22 cellular contexts compared by ENCODE assay signal in genomic region chr7:105480931-105481330, GRCh38. TPM values are rescaled to one million over a fixed set of nuclear protein-coding genes. Genes with fewer than 3 reads are reported as not detected.
DNase-seq lines count a peak whose midpoint lies in the region; ATAC-seq and TF ChIP-seq lines count a peak whose summit lies in the region.
"Had no signal": no experiment of that assay in that cellular context is flagged by ENCODE, and none has a peak within 500 bp of the region (broad histone marks: within the 10 kb centered on the region; RNA-seq: fewer than 3 reads in every experiment).

No MANE protein-coding gene starts in this region.

- H3K9me2 ChIP-seq in GM23248 (ENCODE audit: insufficient read depth), result no peaks in the 10 kb centered on the region

- H3K9ac ChIP-seq in GM23248, result no peak overlapping the region
- H3K9ac ChIP-seq: BLaER1, KMS-11 had no signal

- no peaks in the 10 kb centered on the region for H3K4me1 ChIP-seq in GM23248 (ENCODE audit: insufficient read depth)
- H3K4me1 ChIP-seq: BLaER1 had no signal

- H3K27ac ChIP-seq in GM23248, result no peak overlapping the region
- H3K27ac ChIP-seq: BLaER1, KMS-11, PC-9 had no signal

- H3K9me3 ChIP-seq in GM23248 (ENCODE audit: low read depth), result no peaks in the 10 kb centered on the region
- H3K9me3 ChIP-seq: BLaER1 had no signal

- no peak overlapping the region for H3K4me2 ChIP-seq in GM23248 (ENCODE audit: unreplicated experiment)
- H3K4me2 ChIP-seq: BLaER1, KMS-11, PC-9 had no signal

- H3F3A ChIP-seq in GM23248 (ENCODE audit: insufficient read depth), result no peaks in the 10 kb centered on the region

- H4K20me1 ChIP-seq in GM23248 (ENCODE audit: insufficient read depth), result no peaks in the 10 kb centered on the region
- H4K20me1 ChIP-seq: BLaER1 had no signal

- TF ChIP-seq CTCF in foreskin fibroblast (IDR thresholded peaks at IDR 0.05; ENCODE audit: low read depth, low read length), result no peak

- 82 to 86% methylated on average over 4 of the region's 4 CpGs for WGBS in GM23248 (ENCODE audit: low coverage in 1 of 2, low lambda C conversion rate in 2 of 2, missing lambda C conversion rate in 2 of 2), 2 experiments

- H3K4me3 ChIP-seq in GM23248 (no peak overlapping the region), foreskin fibroblast (ENCODE audit: low read depth in 1 of 2, low read length in 2 of 2) (no peak overlapping the region)
- H3K4me3 ChIP-seq: BLaER1, PC-9 had no signal

- H2AFZ ChIP-seq in GM23248, result no peak overlapping the region
- H2AFZ ChIP-seq: PC-9 had no signal

- no peaks in the 10 kb centered on the region for H3K27me3 ChIP-seq in GM23248 (replicated peaks; ENCODE audit: insufficient read depth)
- H3K27me3 ChIP-seq: BLaER1 had no signal

- H3K79me2 ChIP-seq in GM23248 (ENCODE audit: insufficient read depth), result no peaks in the 10 kb centered on the region

- 0 out of 2 replicates have a peak, but pooled peaks cover 9% of the 10 kb centered on the region for H3K36me3 ChIP-seq in GM23248 (ENCODE audit: low read depth)

- in situ Hi-C loops in GM23248 (cut with MboI), result no loop called here

- DNase-seq in AG08396 (ENCODE audit: low spot score) (peak; percentile 17), GM23248 (peak; percentile 10), myocyte (ENCODE audit: low read depth) (peak; percentile 48), foreskin fibroblast (no peak), SHP77 treated with DMSO at 0.1 percent for 48 hours (lab: John Stamatoyannopoulos, UW) (no peak)
- DNase-seq: 8988T; Calu3; CD8-positive, alpha-beta T cell; DMS53; NCI-H1048; NCI-H1436; NCI-H1930; NCI-H345; NCI-H526; PC-9 had no signal

- ATAC-seq in SK-N-SH treated with all-trans-retinoic acid at 6 μM for 48 hours (peak; percentile 78), HG03159 (IDR thresholded peaks at IDR 0.05; ENCODE audit: unreplicated experiment) (no peak), GM21367 (IDR thresholded peaks at IDR 0.05; ENCODE audit: unreplicated experiment) (no peak)
- ATAC-seq: CD8-positive, alpha-beta T cell; HCT116; HepG2 had no signal

TF ChIP-seq in SK-N-SH treated with all-trans-retinoic acid at 6 μM for 48 hours, 23 proteins besides CTCF, POLR2A, EP300 and RAD21 (continues in another document):
- TF ChIP-seq ZC3H10 (CRISPR knock-in tag; IDR thresholded peaks at IDR 0.05), result no peak
- TF ChIP-seq ZFP30 (CRISPR knock-in tag; IDR thresholded peaks at IDR 0.05), result no peak
- no peak for TF ChIP-seq PPARA (CRISPR knock-in tag; IDR thresholded peaks at IDR 0.05; ENCODE audit: borderline replicate concordance)
- no peak for TF ChIP-seq CSDC2 (CRISPR knock-in tag; IDR thresholded peaks at IDR 0.05)
- TF ChIP-seq ARNTL (CRISPR knock-in tag; IDR thresholded peaks at IDR 0.05; ENCODE audit: borderline replicate concordance, low read depth), result no peak
- no peak for TF ChIP-seq POU6F1 (CRISPR knock-in tag; IDR thresholded peaks at IDR 0.05; ENCODE audit: borderline replicate concordance, low read depth)
- no peak for TF ChIP-seq SNAI2 (CRISPR knock-in tag; IDR thresholded peaks at IDR 0.05)
- TF ChIP-seq PATZ1 (CRISPR knock-in tag; IDR thresholded peaks at IDR 0.05; ENCODE audit: borderline replicate concordance), result no peak
- TF ChIP-seq ISL1 (CRISPR knock-in tag; IDR thresholded peaks at IDR 0.05), result no peak
- TF ChIP-seq RARB (CRISPR knock-in tag; IDR thresholded peaks at IDR 0.05), result no peak
- TF ChIP-seq TOX (CRISPR knock-in tag; IDR thresholded peaks at IDR 0.05; ENCODE audit: borderline replicate concordance), result no peak
- TF ChIP-seq ZFP3 (CRISPR knock-in tag; IDR thresholded peaks at IDR 0.05), result no peak
- TF ChIP-seq TCF4 (CRISPR knock-in tag; IDR thresholded peaks at IDR 0.05; ENCODE audit: borderline replicate concordance), result no peak
- TF ChIP-seq ESRRG (CRISPR knock-in tag; IDR thresholded peaks at IDR 0.05), result no peak
- no peak for TF ChIP-seq TSHZ2 (CRISPR knock-in tag; IDR thresholded peaks at IDR 0.05)
- no peak for TF ChIP-seq ZNF70 (CRISPR knock-in tag; IDR thresholded peaks at IDR 0.05)
- TF ChIP-seq ZNF565 (CRISPR knock-in tag; conservative IDR thresholded peaks at IDR 0.05; ENCODE audit: low read depth), result no peak
- TF ChIP-seq CSRNP3 (CRISPR knock-in tag; IDR thresholded peaks at IDR 0.05), result no peak

RNA-seq across cellular contexts. Expression of gene PUS7, which starts 41.1 kb away (rescaled TPM):
- 20.1 and 39.3 TPM in 2 replicates for total RNA-seq in GM23248 (2014; rRNA removed; shearing (Covaris generic))
- 13.6 and 16.0 TPM in 2 replicates for polyA plus RNA-seq in GM23248 (2016; fragmentation: Nextera tagmentation; extraction: Ambion mirVana)
- total RNA-seq in myocyte, result 22.3 and 38.5 TPM in 2 replicates
- polyA plus RNA-seq in myocyte (2012), result 8.2 TPM

RNA-seq across cellular contexts. Expression of gene RINT1, which starts 51.1 kb away (rescaled TPM):
- total RNA-seq in GM23248 (2014; rRNA removed; shearing (Covaris generic)), result 12.6 and 16.2 TPM in 2 replicates
- polyA plus RNA-seq in GM23248 (2016; fragmentation: Nextera tagmentation; extraction: Ambion mirVana), result 24.1 and 24.7 TPM in 2 replicates
- total RNA-seq in myocyte, result 14.6 and 19.1 TPM in 2 replicates
- polyA plus RNA-seq in myocyte (2012), result 14.6 TPM

Comparison
In these comparisons a context has a peak if more than half of its experiments do, and no peak if none do; other contexts are left out.
1. DNase-seq: peak in AG08396 (single experiment), GM23248 (single experiment) and myocyte (single experiment); none in foreskin fibroblast (0 of 2) and SHP77 treated with DMSO at 0.1 percent for 48 hours (single experiment).